In the genomic region with DNA sequence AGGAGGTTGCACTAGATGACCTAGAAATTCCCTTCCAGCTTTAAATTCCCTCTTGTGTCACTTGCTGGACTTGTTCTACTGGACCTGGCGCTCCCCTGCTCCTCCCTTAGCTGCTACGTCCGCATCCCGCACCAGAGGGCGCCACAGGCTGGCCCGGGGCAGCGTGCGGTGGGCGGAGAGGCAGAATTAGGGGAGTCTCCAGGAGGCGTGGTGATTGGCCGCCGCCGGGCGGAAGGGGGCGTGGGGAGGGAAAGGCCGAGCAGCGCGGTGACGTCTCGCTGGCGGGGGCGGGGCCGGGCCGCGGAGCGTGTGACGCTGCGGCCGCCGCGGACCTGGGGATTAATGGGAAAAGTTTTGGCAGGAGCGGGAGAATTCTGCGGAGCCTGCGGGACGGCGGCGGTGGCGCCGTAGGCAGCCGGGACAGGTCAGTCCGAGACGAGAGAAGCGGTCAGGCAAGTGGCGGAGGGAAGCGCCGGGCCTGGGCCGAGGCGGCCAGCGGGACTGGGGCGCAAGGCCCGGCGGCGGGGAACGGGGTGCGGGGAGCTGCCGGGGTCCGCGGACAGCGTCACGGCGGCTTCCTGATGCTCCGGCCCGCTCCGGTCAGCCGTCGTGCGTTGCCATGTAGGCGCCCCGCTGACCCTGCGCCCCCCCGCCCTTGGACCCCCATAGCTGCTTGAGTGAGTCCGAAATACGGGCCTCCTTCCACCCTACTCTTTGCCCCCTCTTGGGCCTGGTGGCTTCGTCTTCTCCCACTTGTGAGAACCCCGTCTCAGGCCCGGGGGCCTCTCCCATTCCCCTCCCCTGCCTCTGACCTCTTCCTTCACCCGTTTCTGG, we compare ENCODE assay signal across 8 cellular contexts. TPM values are rescaled to one million over a fixed set of nuclear protein-coding genes. Genes with fewer than 3 reads are reported as not detected.
A peak's percentile ranks its signal among the peaks of the same experiment; 100 is the strongest.
DNase-seq lines count a peak whose midpoint lies in the region; ATAC-seq and TF ChIP-seq lines count a peak whose summit lies in the region.

PPARD (plus strand) TSS at position 301 of the 834 bp plus-strand sequence. CDS start 68,530 bp downstream, outside the sequence.

- H3K4me3 Mint-ChIP-seq in chondrocyte (ENCODE audit: unreplicated experiment) = peak within 1 kb of the TSS; percentile 92

- peak within 1 kb of the TSS; percentile 88 for H3K4me3 ChIP-seq in BE2C (ENCODE audit: low read depth, low read length)

- peak within 1 kb of the TSS; percentile 98 for H3K27ac Mint-ChIP-seq in chondrocyte (ENCODE audit: unreplicated experiment)

- peak; percentile 96 for ATAC-seq in HG03439 (IDR thresholded peaks at IDR 0.05; ENCODE audit: unreplicated experiment)

- peak; percentile 91 for TF ChIP-seq CTCF in BE2C (IDR thresholded peaks at IDR 0.05; ENCODE audit: low read depth, low read length)
- peak; percentile 96 for TF ChIP-seq CTCF in chondrocyte (IDR thresholded peaks at IDR 0.05)

- H3K36me3 Mint-ChIP-seq in chondrocyte (ENCODE audit: low read depth) = no peaks in the 10 kb centered on the region

- H3K27me3 ChIP-seq in BE2C = no peaks in the 10 kb centered on the region
- no peaks in the 10 kb centered on the region for H3K27me3 ChIP-seq in layer of hippocampus (ENCODE audit: control insufficient read depth, insufficient read depth, low read length)

- peaks cover 14% of the 10 kb centered on the region; the same call in 1 of the 2 replicates for H3K36me3 ChIP-seq in BE2C

- H3K9me3 Mint-ChIP-seq in chondrocyte (ENCODE audit: low read depth) = no peaks in the 10 kb centered on the region

- peaks cover 15% of the 10 kb centered on the region for H3K4me1 ChIP-seq in BE2C

- peak; percentile 99 for DNase-seq in BE2C
- DNase-seq in NCI-H510A (lab: John Stamatoyannopoulos, UW) = peak; percentile 91
- peak; percentile 98 for DNase-seq in activated CD4-positive, alpha-beta T cell treated with anti-CD3 and anti-CD28 coated beads for 24 hours (ENCODE audit: low read depth in 2 of 2)
- DNase-seq in chondrocyte (ENCODE audit: low spot score) = peak; percentile 99
- peak; percentile 97 to 98 for DNase-seq in stimulated activated CD4-positive, alpha-beta T cell treated with anti-CD3 and anti-CD28 coated beads, Interleukin-1b, Interleukin-23, amount 100 ng/mL, for 4 hours (ENCODE audit: low read depth in 2 of 2)

- no peaks in the 10 kb centered on the region for H3K9me3 ChIP-seq in BE2C

- H3K4me1 Mint-ChIP-seq in chondrocyte (ENCODE audit: low read depth) = peaks cover 29% of the 10 kb centered on the region

- peak within 1 kb of the TSS; percentile 16 for H3K27ac ChIP-seq in layer of hippocampus (ENCODE audit: low read depth, low read length)

- TF ChIP-seq POLR2A in GM19193 (IDR thresholded peaks at IDR 0.05; ENCODE audit: extremely low read depth, insufficient read depth, insufficient read length) = peak; percentile 22

- peaks cover 9% of the 10 kb centered on the region for H3K27me3 Mint-ChIP-seq in chondrocyte (ENCODE audit: low read depth)

RNA-seq across cellular contexts. Expression of gene PPARD, which starts in this region (rescaled TPM):
- 30.0 TPM for polyA plus RNA-seq in BE2C (2012; ENCODE audit: insufficient read depth, insufficient read length, low read depth)
- 25.9 to 28.3 TPM (median 27.0 TPM) in 3 replicates for total RNA-seq in chondrocyte

Comparison
In these comparisons a context has a peak if more than half of its experiments do, and no peak if none do; other contexts are left out.
1. Peak in every context shown above with its lines: DNase-seq, ATAC-seq, H3K4me3 ChIP-seq and H3K27ac ChIP-seq.